Comparison of ENCODE assay signal across 24 cellular contexts in genomic region chr10:47207894-47208469, GRCh38.
DNase-seq lines count a peak whose midpoint lies in the region; ATAC-seq and TF ChIP-seq lines count a peak whose summit lies in the region.
"Had no signal": no experiment of that assay in that cellular context is flagged by ENCODE, and none has a peak within 500 bp of the region (broad histone marks: within the 10 kb centered on the region; RNA-seq: fewer than 3 reads in every experiment).

No MANE protein-coding gene starts in this region.

- H2BK15ac ChIP-seq in H9 (ENCODE audit: low read depth, low read length), result no peak overlapping the region

- no peak overlapping the region for H2BK12ac ChIP-seq in H9 (ENCODE audit: insufficient read length, low read depth, low read length)

- H3K4me2 ChIP-seq in H9 (ENCODE audit: insufficient read depth, insufficient read length, low read length), result no peak overlapping the region

- no peak overlapping the region for H2BK5ac ChIP-seq in H9 (ENCODE audit: insufficient read length, low read length)

- H3K9me3 Mint-ChIP-seq in activated T-cell treated with anti-CD3 and anti-CD28 coated beads, Interleukin-2, amount 50 U/mL, for 4 hours, result peaks cover 6% of the 10 kb centered on the region
- H3K9me3 Mint-ChIP-seq in activated naive CD8-positive, alpha-beta T cell treated with anti-CD3 and anti-CD28 coated beads, Interleukin-2, amount 10 ng/mL, durations not matched to agents 7 days and 5 days, result peaks cover 12% of the 10 kb centered on the region
- H3K9me3 Mint-ChIP-seq in naive thymus-derived CD8-positive, alpha-beta T cell, result peaks cover 0 to 10% (median 0%) of the 10 kb centered on the region in 9 donors
- peaks cover 14 to 15% of the 10 kb centered on the region in 2 experiments for H3K9me3 Mint-ChIP-seq in H9

- H3K4me1 ChIP-seq in H9 (ENCODE audit: insufficient read depth, low read length) (no peaks in the 10 kb centered on the region), HAP-1 (no peaks in the 10 kb centered on the region)
- H3K4me1 ChIP-seq: esophagus muscularis mucosa, foreskin keratinocyte, parathyroid adenoma, suprapubic skin had no signal

- POLR2A ChIA-PET in activated naive CD8-positive, alpha-beta T cell treated with anti-CD3 and anti-CD28 coated beads, Interleukin-2, amount 10 ng/mL, durations not matched to agents 7 days and 5 days (lab: Charles Lee), result interaction anchor here (0.8 kb wide), 1 partner anchor 96 kb away, joined by 3 read pairs; no protein-coding TSS in a partner anchor
- POLR2A ChIA-PET in naive thymus-derived CD8-positive, alpha-beta T cell (lab: Charles Lee), result interaction anchor here (1.4 to 4.6 kb wide), 3 partner anchors 42 to 53 kb away, joined by 3 to 24 read pairs (median 7); no protein-coding TSS in a partner anchor

- peak; percentile 32 for ATAC-seq in activated T-cell treated with anti-CD3 and anti-CD28 coated beads, Interleukin-2, amount 50 U/mL, for 4 hours
- no peak for ATAC-seq in activated naive CD8-positive, alpha-beta T cell treated with anti-CD3 and anti-CD28 coated beads, Interleukin-2, amount 10 ng/mL, durations not matched to agents 7 days and 5 days (ENCODE audit: low read depth)
- no peak for ATAC-seq in naive thymus-derived CD8-positive, alpha-beta T cell
- ATAC-seq in HG02623 (IDR thresholded peaks at IDR 0.05; ENCODE audit: unreplicated experiment), result no peak
- ATAC-seq: foreskin keratinocyte, PC-3, SK-N-SH treated with all-trans-retinoic acid at 6 μM for 48 hours had no signal

- no peak overlapping the region for H3K56ac ChIP-seq in H9 (ENCODE audit: insufficient read length, low read depth, low read length)

- no peak overlapping the region for H3K4ac ChIP-seq in H9 (ENCODE audit: low read depth, low read length)

- no peak overlapping the region for H4K8ac ChIP-seq in H9 (replicated peaks; ENCODE audit: insufficient read length, low read depth, low read length)

- no peaks in the 10 kb centered on the region for H3K36me3 ChIP-seq in HAP-1 (replicated peaks)
- H3K36me3 ChIP-seq: esophagus muscularis mucosa, suprapubic skin had no signal

- H3K27me3 Mint-ChIP-seq in activated T-cell treated with anti-CD3 and anti-CD28 coated beads, Interleukin-2, amount 50 U/mL, for 4 hours (ENCODE audit: low read depth), result no peaks in the 10 kb centered on the region
- H3K27me3 Mint-ChIP-seq in activated naive CD8-positive, alpha-beta T cell treated with anti-CD3 and anti-CD28 coated beads, Interleukin-2, amount 10 ng/mL, durations not matched to agents 7 days and 5 days, result no peaks in the 10 kb centered on the region
- no peaks in the 10 kb centered on the region for H3K27me3 Mint-ChIP-seq in naive thymus-derived CD8-positive, alpha-beta T cell
- H3K27me3 Mint-ChIP-seq in H9 (ENCODE audit: low read depth), result no peaks in the 10 kb centered on the region

- no peak overlapping the region for H3K23ac ChIP-seq in H9 (ENCODE audit: insufficient read length, low read depth, low read length)

- no peak for TF ChIP-seq RAD21 in Ishikawa (IDR thresholded peaks at IDR 0.05; ENCODE audit: low read depth)

- H3K36me3 Mint-ChIP-seq in activated T-cell treated with anti-CD3 and anti-CD28 coated beads, Interleukin-2, amount 50 U/mL, for 4 hours (ENCODE audit: insufficient read depth), result peaks cover 6% of the 10 kb centered on the region
- peaks cover 13% of the 10 kb centered on the region for H3K36me3 Mint-ChIP-seq in activated naive CD8-positive, alpha-beta T cell treated with anti-CD3 and anti-CD28 coated beads, Interleukin-2, amount 10 ng/mL, durations not matched to agents 7 days and 5 days
- H3K36me3 Mint-ChIP-seq in naive thymus-derived CD8-positive, alpha-beta T cell, result peaks cover 9 to 16% (median 10%) of the 10 kb centered on the region in 3 donors
- peaks cover 0 to 9% (median 0%) of the 10 kb centered on the region in 3 experiments; a peak in 3 of 7 replicates for H3K36me3 Mint-ChIP-seq in H9 (ENCODE audit: insufficient read depth in 1 of 3, low read depth in 3 of 3)

- H3K27me3 ChIP-seq in H9 (ENCODE audit: insufficient read depth, low read length), result no peaks in the 10 kb centered on the region
- no peaks in the 10 kb centered on the region for H3K27me3 ChIP-seq in HAP-1 (ENCODE audit: low read depth)
- H3K27me3 ChIP-seq: esophagus muscularis mucosa, suprapubic skin had no signal

- H4K5ac ChIP-seq in H9 (ENCODE audit: insufficient read length, low read depth, low read length), result no peak overlapping the region

- no peak overlapping the region for H3K18ac ChIP-seq in H9 (ENCODE audit: insufficient read length, low read depth, low read length)

- peaks cover 52% of the 10 kb centered on the region for H3K4me1 Mint-ChIP-seq in activated T-cell treated with anti-CD3 and anti-CD28 coated beads, Interleukin-2, amount 50 U/mL, for 4 hours (ENCODE audit: low read depth)
- H3K4me1 Mint-ChIP-seq in activated naive CD8-positive, alpha-beta T cell treated with anti-CD3 and anti-CD28 coated beads, Interleukin-2, amount 10 ng/mL, durations not matched to agents 7 days and 5 days, result peaks cover 22% of the 10 kb centered on the region
- peaks cover 36 to 79% (median 56%) of the 10 kb centered on the region in 4 donors for H3K4me1 Mint-ChIP-seq in naive thymus-derived CD8-positive, alpha-beta T cell
- H3K4me1 Mint-ChIP-seq in H9, result peaks cover 2 to 6% of the 10 kb centered on the region in 2 experiments; a peak in 3 of 4 replicates

- H3K79me2 ChIP-seq in H9 (ENCODE audit: insufficient read depth, low read length), result no peaks in the 10 kb centered on the region
- H3K79me2 ChIP-seq: parathyroid adenoma had no signal

- H3K4me3 ChIP-seq in HAP-1, result no peak overlapping the region
- H3K4me3 ChIP-seq: esophagus muscularis mucosa, suprapubic skin had no signal

- TF ChIP-seq CTCF in H9 (conservative IDR thresholded peaks at IDR 0.05), result no peak

- peak overlapping the region; percentile 85 for H3K27ac Mint-ChIP-seq in activated naive CD8-positive, alpha-beta T cell treated with anti-CD3 and anti-CD28 coated beads, Interleukin-2, amount 10 ng/mL, durations not matched to agents 7 days and 5 days
- peak overlapping the region; percentile 89 to 98 (median 94) for H3K27ac Mint-ChIP-seq in naive thymus-derived CD8-positive, alpha-beta T cell
- no peak overlapping the region for H3K27ac Mint-ChIP-seq in H9

- H3K9me3 ChIP-seq in H9 (ENCODE audit: control insufficient read depth, low read depth, low read length) (no peaks in the 10 kb centered on the region), HAP-1 (no peaks in the 10 kb centered on the region)
- H3K9me3 ChIP-seq: esophagus muscularis mucosa, suprapubic skin had no signal

- no peak overlapping the region for H4K91ac ChIP-seq in H9 (ENCODE audit: insufficient read length, low read depth, low read length)

- H3K23me2 ChIP-seq in H9 (ENCODE audit: insufficient read length, low read depth, low read length, poor library complexity, severe bottlenecking), result no peaks in the 10 kb centered on the region

- TF ChIP-seq EP300 in Ishikawa (IDR thresholded peaks at IDR 0.05; ENCODE audit: borderline replicate concordance), result no peak

- H3K27ac ChIP-seq in H9 (ENCODE audit: insufficient read length, low read depth, low read length), result no peak overlapping the region
- H3K27ac ChIP-seq: esophagus muscularis mucosa, foreskin keratinocyte, HL-60, parathyroid adenoma, suprapubic skin had no signal

- H3T11ph ChIP-seq in H9 (ENCODE audit: low read length), result no peak overlapping the region

- H2BK120ac ChIP-seq in H9 (ENCODE audit: low read depth, low read length, poor library complexity, severe bottlenecking), result no peak overlapping the region

- in situ Hi-C loops in HAP-1 (cut with MboI; ENCODE audit: low sequenced_read_pairs), result no loop called here

- no CpG with 5 or more reads among the region's 5 CpGs for WGBS in H9 (ENCODE audit: extremely low coverage, insufficient read length, low lambda C conversion rate)

- H2AFZ ChIP-seq in H9 (ENCODE audit: low read length), result no peak overlapping the region
- H2AFZ ChIP-seq: parathyroid adenoma had no signal

- H3K79me1 ChIP-seq in H9 (ENCODE audit: insufficient read depth, low read depth, low read length, poor library complexity, severe bottlenecking), result no peaks in the 10 kb centered on the region

- no peak overlapping the region for H3K9ac ChIP-seq in H9 (ENCODE audit: extremely low read depth, insufficient read length, low read length)
- H3K9ac ChIP-seq: parathyroid adenoma had no signal

- H4K20me1 ChIP-seq in H9 (ENCODE audit: control insufficient read depth, insufficient read depth, insufficient read length), result no peaks in the 10 kb centered on the region

- DNase-seq in activated T-cell treated with anti-CD3 and anti-CD28 coated beads, Interleukin-2, amount 50 U/mL, for 4 hours, result no peak
- no peak for DNase-seq in activated T-cell treated with anti-CD3 and anti-CD28 coated beads, Interleukin-2, amount 50 U/mL, for 1 hour
- DNase-seq in activated naive CD8-positive, alpha-beta T cell treated with anti-CD3 and anti-CD28 coated beads, Interleukin-2, amount 10 ng/mL, durations not matched to agents 7 days and 5 days, result no peak
- DNase-seq in naive thymus-derived CD8-positive, alpha-beta T cell, result no peak
- DNase-seq in H9, result no peak
- DNase-seq in HAP-1 (ENCODE audit: low spot score in 2 of 2), result no peak
- DNase-seq: activated CD4-positive, alpha-beta T cell treated with anti-CD3 and anti-CD28 coated beads, Interleukin-2, amount 50 U/mL, for 1 hour; aorta; cortex of kidney; foreskin keratinocyte; kidney glomerular epithelial cell; NCI-H1694; NCI-H2171 treated with DMSO at 0.1 percent for 48 hours; NCI-H524; PC-3; stimulated activated CD4-positive, alpha-beta T cell treated with anti-CD3 and anti-CD28 coated beads, Interleukin-2, amount 100 ng/mL, for 48 hours had no signal

- no peak overlapping the region for H2AK5ac ChIP-seq in H9 (ENCODE audit: insufficient read length, low read length)

- no peak overlapping the region for H2BK20ac ChIP-seq in H9 (ENCODE audit: low read depth, low read length, poor library complexity, severe bottlenecking)

- H3K4me3 Mint-ChIP-seq in activated T-cell treated with anti-CD3 and anti-CD28 coated beads, Interleukin-2, amount 50 U/mL, for 4 hours, result peak overlapping the region; percentile 19
- H3K4me3 Mint-ChIP-seq in activated naive CD8-positive, alpha-beta T cell treated with anti-CD3 and anti-CD28 coated beads, Interleukin-2, amount 10 ng/mL, durations not matched to agents 7 days and 5 days, result peak overlapping the region; percentile 67
- peak overlapping the region; percentile 16 to 85 (median 76) for H3K4me3 Mint-ChIP-seq in naive thymus-derived CD8-positive, alpha-beta T cell
- H3K4me3 Mint-ChIP-seq in H9, result no peak overlapping the region
- H3K4me3 Mint-ChIP-seq: neural crest cell had no signal

- H3K14ac ChIP-seq in H9 (ENCODE audit: insufficient read depth, low read length), result no peak overlapping the region

TF ChIP-seq in Ishikawa, 13 proteins besides CTCF, POLR2A, EP300 and RAD21 (continues in another document):
- no peak for TF ChIP-seq YY1 (IDR thresholded peaks at IDR 0.05; ENCODE audit: low read depth)
- peak; percentile 48; the same call in 1 of the 2 replicates for TF ChIP-seq TEAD4 (IDR thresholded peaks at IDR 0.05)
- TF ChIP-seq NFIC (IDR thresholded peaks at IDR 0.05), result peak; percentile 50; the same call in 1 of the 2 replicates
- no peak for TF ChIP-seq CEBPB (IDR thresholded peaks at IDR 0.05)
- TF ChIP-seq TCF12 (IDR thresholded peaks at IDR 0.05; ENCODE audit: low read depth), result no peak
- no peak for TF ChIP-seq TAF1 (IDR thresholded peaks at IDR 0.05; ENCODE audit: low read depth)
- no peak for TF ChIP-seq CREB1 (IDR thresholded peaks at IDR 0.05; ENCODE audit: low read depth)

Comparison
In these comparisons a context has a peak if more than half of its experiments do, and no peak if none do; other contexts are left out.
1. ATAC-seq: peak in activated T-cell treated with anti-CD3 and anti-CD28 coated beads, Interleukin-2, amount 50 U/mL, for 4 hours (2 of 2); none in activated naive CD8-positive, alpha-beta T cell treated with anti-CD3 and anti-CD28 coated beads, Interleukin-2, amount 10 ng/mL, durations not matched to agents 7 days and 5 days (single experiment), naive thymus-derived CD8-positive, alpha-beta T cell (0 of 2) and HG02623 (single experiment).
2. H3K4me3 Mint-ChIP-seq: peak in activated T-cell treated with anti-CD3 and anti-CD28 coated beads, Interleukin-2, amount 50 U/mL, for 4 hours (single experiment), activated naive CD8-positive, alpha-beta T cell treated with anti-CD3 and anti-CD28 coated beads, Interleukin-2, amount 10 ng/mL, durations not matched to agents 7 days and 5 days (single experiment) and naive thymus-derived CD8-positive, alpha-beta T cell (10 of 10); none in H9 (0 of 2).
3. H3K27ac Mint-ChIP-seq: peak in activated naive CD8-positive, alpha-beta T cell treated with anti-CD3 and anti-CD28 coated beads, Interleukin-2, amount 10 ng/mL, durations not matched to agents 7 days and 5 days (single experiment) and naive thymus-derived CD8-positive, alpha-beta T cell (10 of 10); none in H9 (0 of 3).